12 cellular contexts compared by ENCODE assay signal in genomic region chr22:44638966-44639739, GRCh38.
DNase-seq lines count a peak whose midpoint lies in the region; ATAC-seq and TF ChIP-seq lines count a peak whose summit lies in the region.
"Had no signal": no experiment of that assay in that cellular context is flagged by ENCODE, and none has a peak within 500 bp of the region (broad histone marks: within the 10 kb centered on the region; RNA-seq: fewer than 3 reads in every experiment).

No MANE protein-coding gene starts in this region.

- no peak overlapping the region for H3K27ac ChIP-seq in left lung
- peak overlapping the region; percentile 68 for H3K27ac ChIP-seq in temporal lobe (ENCODE audit: low read depth, low read length)
- peak overlapping the region in 2 of 5 donors; percentile 14 to 44 for H3K27ac ChIP-seq in stomach

- H3K4me1 ChIP-seq in left lung, result no peaks in the 10 kb centered on the region
- H3K4me1 ChIP-seq in stomach, result peaks cover 0 to 17% (median 0%) of the 10 kb centered on the region in 4 donors

- TF ChIP-seq EP300 in stomach (IDR thresholded peaks at IDR 0.05), result no peak

- ATAC-seq in left lung (peak; percentile 22), GM18520 (IDR thresholded peaks at IDR 0.05; ENCODE audit: unreplicated experiment) (no peak)
- ATAC-seq: stimulated activated naive CD8-positive, alpha-beta T cell treated with anti-CD3 and anti-CD28 coated beads, Interleukin-15, Interleukin-2, amounts not matched to agents 100 U/mL and 50 U/mL, for 24 hours had no signal

- no peak for TF ChIP-seq CTCF in left lung (IDR thresholded peaks at IDR 0.05)
- TF ChIP-seq CTCF in stomach (IDR thresholded peaks at IDR 0.05), result no peak

- H3K27me3 ChIP-seq in left lung, result peaks cover 0 to 27% of the 10 kb centered on the region in 2 donors
- peaks cover 0 to 31% (median 5%) of the 10 kb centered on the region in 3 donors for H3K27me3 ChIP-seq in stomach

- H3K36me3 ChIP-seq in left lung (no peaks in the 10 kb centered on the region), stomach (no peaks in the 10 kb centered on the region)

- H3K9me3 ChIP-seq in left lung (no peaks in the 10 kb centered on the region), stomach (no peaks in the 10 kb centered on the region)

- intact Hi-C loops in left lung (cut with DNase I) (no loop called here), stomach (cut with DNase I; ENCODE audit: low total_unique reads) (no loop called here)

- DNase-seq in RPMI7951 (ENCODE audit: low read depth) (peak; percentile 50), epidermal melanocyte (ENCODE audit: insufficient read length, low spot score) (peak; percentile 32), left lung (no peak), NCI-H1436 treated with DMSO at 0.1 percent for 48 hours (lab: John Stamatoyannopoulos, UW) (no peak), SK-N-DZ (ENCODE audit: low spot score) (no peak), stomach (no peak)
- DNase-seq: glutamatergic neuron; NCI-H1694; stimulated activated naive CD8-positive, alpha-beta T cell treated with anti-CD3 and anti-CD28 coated beads, Interleukin-15, Interleukin-2, amounts not matched to agents 100 U/mL and 50 U/mL, for 24 hours; T-helper 9 cell had no signal

- 72 to 85% (median 81%) methylated on average over 20 to 32 of the region's 32 CpGs for WGBS in stomach, 5 donors

- H3K4me3 ChIP-seq in left lung (no peak overlapping the region), stomach (no peak overlapping the region)

- TF ChIP-seq POLR2A in stomach (IDR thresholded peaks at IDR 0.05), result no peak

Comparison
In these comparisons a context has a peak if more than half of its experiments do, and no peak if none do; other contexts are left out.
1. DNase-seq: peak in RPMI7951 (single experiment) and epidermal melanocyte (single experiment); none in left lung (0 of 2), NCI-H1436 treated with DMSO at 0.1 percent for 48 hours (single experiment), SK-N-DZ (single experiment) and stomach (single experiment).